ENCODE assay signal across 23 cellular contexts in genomic region chr2:142033393-142033792, GRCh38.
DNase-seq lines count a peak whose midpoint lies in the region; ATAC-seq and TF ChIP-seq lines count a peak whose summit lies in the region.
"Had no signal": no experiment of that assay in that cellular context is flagged by ENCODE, and none has a peak within 500 bp of the region (broad histone marks: within the 10 kb centered on the region; RNA-seq: fewer than 3 reads in every experiment).

No MANE protein-coding gene starts in this region.

- H3K36me3 ChIP-seq in RWPE2 (ENCODE audit: low read depth), result no peaks in the 10 kb centered on the region
- H3K36me3 ChIP-seq: MG63 had no signal

- no peak overlapping the region for H3K27ac ChIP-seq in RWPE2 (ENCODE audit: poor library complexity, severe bottlenecking)

- TF ChIP-seq CTCF in RWPE2 (IDR thresholded peaks at IDR 0.05; ENCODE audit: poor library complexity, severe bottlenecking), result no peak

- peak; percentile 55; the same call in 1 of the 3 replicates for ATAC-seq in RWPE2 (ENCODE audit: low read depth)
- ATAC-seq in HG03280 (IDR thresholded peaks at IDR 0.05; ENCODE audit: unreplicated experiment), result no peak
- ATAC-seq: GM12878, K562, T-helper 17 cell had no signal

- peaks cover 9% of the 10 kb centered on the region for H3K4me1 ChIP-seq in RWPE2 (ENCODE audit: insufficient read depth, poor library complexity, severe bottlenecking)

- H3K27me3 ChIP-seq in RWPE2 (ENCODE audit: insufficient read depth, poor library complexity, severe bottlenecking), result no peaks in the 10 kb centered on the region
- H3K27me3 ChIP-seq: MG63 had no signal

- no peaks in the 10 kb centered on the region for H3K9me3 ChIP-seq in RWPE2 (ENCODE audit: severe bottlenecking)
- H3K9me3 ChIP-seq: MG63 had no signal

- DNase-seq in NCI-H748 (lab: John Stamatoyannopoulos, UW; ENCODE audit: unreplicated experiment) (peak; percentile 8), NCI-H748 treated with DMSO at 0.1 percent for 48 hours (lab: John Stamatoyannopoulos, UW) (no peak), RWPE2 (ENCODE audit: low spot score) (no peak), glomerular visceral epithelial cell (ENCODE audit: extremely low spot score) (peak; percentile 39), putamen (ENCODE audit: low spot score) (no peak), SK-N-DZ (ENCODE audit: low spot score) (no peak)
- DNase-seq: AML-193, C1 segment of cervical spinal cord, DMS79, H7, HFFc6, MG63, NCI-H1436, NCI-H187 treated with DMSO at 0.1 percent for 48 hours, NCI-H2107, NCI-H2227 treated with DMSO at 0.1 percent for 48 hours, NCI-H524, Right ventricle myocardium superior, SW 1271, T-helper 17 cell had no signal

- no peak overlapping the region for H3K4me3 ChIP-seq in RWPE2 (ENCODE audit: severe bottlenecking)
- H3K4me3 ChIP-seq: GM12878, K562, MG63 had no signal

Comparison
In these comparisons a context has a peak if more than half of its experiments do, and no peak if none do; other contexts are left out.
1. DNase-seq: peak in NCI-H748 (single experiment) and glomerular visceral epithelial cell (single experiment); none in NCI-H748 treated with DMSO at 0.1 percent for 48 hours (single experiment), RWPE2 (single experiment), putamen (single experiment) and SK-N-DZ (single experiment).